ENCODE assay signal across 16 cellular contexts in genomic region chr14:74574706-74575105, GRCh38. TPM values are rescaled to one million over a fixed set of nuclear protein-coding genes. Genes with fewer than 3 reads are reported as not detected.
A peak's percentile ranks its signal among the peaks of the same experiment; 100 is the strongest.
DNase-seq lines count a peak whose midpoint lies in the region; ATAC-seq and TF ChIP-seq lines count a peak whose summit lies in the region.
"Had no signal": no experiment of that assay in that cellular context is flagged by ENCODE, and none has a peak within 500 bp of the region (broad histone marks: within the 10 kb centered on the region; RNA-seq: fewer than 3 reads in every experiment).

No MANE protein-coding gene starts in this region.

- H3K4me3 ChIP-seq in neural progenitor cell, result no peak overlapping the region
- no peak overlapping the region for H3K4me3 ChIP-seq in MM.1S (ENCODE audit: low read length)
- H3K4me3 ChIP-seq: HAP-1 had no signal

- no peaks in the 10 kb centered on the region for H3K9me3 ChIP-seq in neural progenitor cell (ENCODE audit: low read depth)
- no peaks in the 10 kb centered on the region for H3K9me3 ChIP-seq in MM.1S (replicated peaks; ENCODE audit: insufficient read depth, low read length)
- H3K9me3 ChIP-seq: HAP-1 had no signal

- CTCF ChIA-PET in MCF 10A (lab: Yijun Ruan, JAX), result interaction anchor here (0.8 to 3.8 kb wide), 9 partner anchors 8 to 74 kb away, joined by 3 to 23 read pairs (median 13); partner anchors contain the start of gene LTBP2

- POLR2A ChIA-PET in MCF 10A (lab: Yijun Ruan, JAX), result interaction anchor here (0.6 to 10.5 kb wide), 8 partner anchors 8 to 189 kb away, joined by 3 to 162 read pairs (median 4); partner anchors contain the start of genes ISCA2, NPC2 and YLPM1

- H3K4me2 ChIP-seq in neural progenitor cell, result no peak overlapping the region
- H3K4me2 ChIP-seq in MM.1S (ENCODE audit: low read depth, low read length), result no peak overlapping the region

- H3K27ac ChIP-seq in neural progenitor cell (no peak overlapping the region), MM.1S (ENCODE audit: low read length) (no peak overlapping the region)

- H3K79me2 ChIP-seq in neural progenitor cell (ENCODE audit: low read depth) (no peaks in the 10 kb centered on the region), MM.1S (ENCODE audit: low read length) (no peaks in the 10 kb centered on the region)

- no peaks in the 10 kb centered on the region for H4K20me1 ChIP-seq in neural progenitor cell (ENCODE audit: low read depth)
- H4K20me1 ChIP-seq in MM.1S (ENCODE audit: insufficient read depth, low read length), result no peaks in the 10 kb centered on the region

- no TSS peak for BruUV-seq in MCF 10A (replicated peaks; lab: Mats Ljungman, UMichigan)

- H3K36me3 ChIP-seq in neural progenitor cell, result no peaks in the 10 kb centered on the region
- no peaks in the 10 kb centered on the region for H3K36me3 ChIP-seq in MM.1S (replicated peaks; ENCODE audit: insufficient read depth, low read length)
- H3K36me3 ChIP-seq: HAP-1 had no signal

- H3K9me2 ChIP-seq in MM.1S (replicated peaks; ENCODE audit: insufficient read depth, low read length), result no peaks in the 10 kb centered on the region

- H3K4me3 Mint-ChIP-seq in MCF 10A (ENCODE audit: unreplicated experiment), result no peak overlapping the region
- H3K4me3 Mint-ChIP-seq in neural progenitor cell, result no peak overlapping the region
- H3K4me3 Mint-ChIP-seq: stimulated activated naive CD8-positive, alpha-beta T cell treated with anti-CD3 and anti-CD28 coated beads, Interleukin-15, amount 100 ng/mL, for 72 hours had no signal

- H2AFZ ChIP-seq in neural progenitor cell (replicated peaks) (peak overlapping the region; percentile 65), MM.1S (ENCODE audit: low read length) (no peak overlapping the region)

- ATAC-seq in HG02798 (IDR thresholded peaks at IDR 0.05; ENCODE audit: poor library complexity, unreplicated experiment), result no peak
- ATAC-seq: HepG2 had no signal

- H3K27ac Mint-ChIP-seq in MCF 10A (ENCODE audit: low read depth, unreplicated experiment) (peak overlapping the region; percentile 92), neural progenitor cell (no peak overlapping the region)

- H3K9ac ChIP-seq in neural progenitor cell (no peak overlapping the region), MM.1S (ENCODE audit: low read length) (no peak overlapping the region)

- TF ChIP-seq CTCF in MCF 10A (IDR thresholded peaks at IDR 0.05; ENCODE audit: unreplicated experiment) (no peak), neural progenitor cell (IDR thresholded peaks at IDR 0.05) (no peak), MM.1S (IDR thresholded peaks at IDR 0.05; ENCODE audit: low read length) (no peak)

- no peaks in the 10 kb centered on the region for H3K9me3 Mint-ChIP-seq in MCF 10A (ENCODE audit: unreplicated experiment)
- H3K9me3 Mint-ChIP-seq in neural progenitor cell, result no peaks in the 10 kb centered on the region
- H3K9me3 Mint-ChIP-seq: immature natural killer cell; stimulated activated naive CD8-positive, alpha-beta T cell treated with anti-CD3 and anti-CD28 coated beads, Interleukin-15, amount 100 ng/mL, for 72 hours had no signal

- intact Hi-C loops in MCF 10A (cut with micrococcal nuclease), result loop anchor here (5.0 to 10.0 kb wide), 2 partner anchors 82 to 680 kb away; partner anchors contain the start of genes ISCA2 and NPC2

- H3K4me1 Mint-ChIP-seq in MCF 10A (ENCODE audit: insufficient read depth, unreplicated experiment) (peaks cover 50% of the 10 kb centered on the region), neural progenitor cell (peaks cover 48% of the 10 kb centered on the region)

- no peaks in the 10 kb centered on the region for H3K4me1 ChIP-seq in neural progenitor cell
- H3K4me1 ChIP-seq in MM.1S (ENCODE audit: low read length), result no peaks in the 10 kb centered on the region

- H3F3A ChIP-seq in neural progenitor cell (ENCODE audit: low read depth) (no peaks in the 10 kb centered on the region), MM.1S (ENCODE audit: insufficient read depth, low read length) (no peaks in the 10 kb centered on the region)

- DNase-seq in CD1c-positive myeloid dendritic cell (ENCODE audit: extremely low spot score) (peak; percentile 22), MV-4-11 (lab: John Stamatoyannopoulos, UW) (peak; percentile 40), MCF 10A (ENCODE audit: unreplicated experiment) (no peak), neural progenitor cell (ENCODE audit: low spot score) (no peak), cerebellum (ENCODE audit: low spot score) (no peak), MM.1S (no peak), C1 segment of cervical spinal cord (lab: John Stamatoyannopoulos, UW) (no peak)
- DNase-seq: activated CD4-positive, alpha-beta T cell treated with anti-CD3 and anti-CD28 coated beads, Interleukin-2, amount 50 U/mL, for 4 hours; activated naive CD4-positive, alpha-beta T cell treated with Interleukin-2 at 50 U/mL for 16 hours; DMS79; NCI-H1694 had no signal

- H3K27me3 ChIP-seq in neural progenitor cell (no peaks in the 10 kb centered on the region), MM.1S (replicated peaks; ENCODE audit: insufficient read depth, low read length) (no peaks in the 10 kb centered on the region)

- H3K36me3 Mint-ChIP-seq in MCF 10A (ENCODE audit: insufficient read depth, unreplicated experiment) (peaks cover 4% of the 10 kb centered on the region), neural progenitor cell (no peaks in the 10 kb centered on the region)

- H3K27me3 Mint-ChIP-seq in MCF 10A (ENCODE audit: insufficient read depth, unreplicated experiment) (no peaks in the 10 kb centered on the region), neural progenitor cell (ENCODE audit: insufficient read depth, low read depth) (no peaks in the 10 kb centered on the region)

RNA-seq across cellular contexts. Expression of gene LTBP2, which starts 37.3 kb away (rescaled TPM):
- total RNA-seq in MCF 10A (2022), result 9.1 and 16.8 TPM in 2 replicates
- total RNA-seq in neural progenitor cell (ENCODE audit: low replicate concordance), result 0.43 and 0.84 TPM in 2 replicates
- total RNA-seq in cerebellum, result 0.91 TPM

Comparison
In these comparisons a context has a peak if more than half of its experiments do, and no peak if none do; other contexts are left out.
1. DNase-seq: peak in CD1c-positive myeloid dendritic cell (single experiment) and MV-4-11 (single experiment); none in MCF 10A (single experiment), neural progenitor cell (single experiment), cerebellum (single experiment), MM.1S (single experiment) and C1 segment of cervical spinal cord (0 of 14).